In genomic region chr16:20806168-20807050, GRCh38 we compare ENCODE assay signal across 8 cellular contexts. TPM values are rescaled to one million over a fixed set of nuclear protein-coding genes. Genes with fewer than 3 reads are reported as not detected.
A peak's percentile ranks its signal among the peaks of the same experiment; 100 is the strongest.
DNase-seq lines count a peak whose midpoint lies in the region; ATAC-seq, FAIRE-seq and TF ChIP-seq lines count a peak whose summit lies in the region.

Gene ERI2, minus strand, starts transcription at chr16:20806472. Its CDS starts 42 bp downstream, at chr16:20806430.
Gene REXO5, plus strand, starts transcription at chr16:20806527. Its CDS starts 427 bp downstream, at chr16:20806954.

- TSS peak; percentile 90 for BruUV-seq in HepG2 (replicated peaks; lab: Mats Ljungman, UMichigan)

- no peaks in the 10 kb centered on the region for H3K9me3 ChIP-seq in HepG2 (ENCODE audit: low read length)

- H3K4me2 ChIP-seq in HepG2 (ENCODE audit: low read depth, low read length): peak within 1 kb of the TSS; percentile 83

- H2AFZ ChIP-seq in HepG2 (ENCODE audit: low read length): peak within 1 kb of the TSS; percentile 56

- peak; percentile 46 for FAIRE-seq in HepG2 (lab: Jason Lieb, UNC)

- POLR2A ChIA-PET in HepG2 (lab: Yijun Ruan, JAX): interaction anchor here (0.5 to 1.7 kb wide), 16 partner anchors 10 to 1884 kb away, joined by 3 to 17 read pairs (median 3); partner anchors contain the start of genes ACSM3, DCUN1D3, LYRM1 and THUMPD1

- DNase-seq in C1 segment of cervical spinal cord (lab: John Stamatoyannopoulos, UW) (peak; percentile 34 to 88 (median 84)), NCI-H69 (lab: John Stamatoyannopoulos, UW) (peak; percentile 98), dermis blood vessel endothelial cell (peak; percentile 96), HepG2 (ENCODE audit: low spot score) (peak; percentile 98)
- DNase-seq in activated CD4-positive, alpha-beta T cell treated with anti-CD3 and anti-CD28 coated beads, Interleukin-2, amount 50 U/mL, for 24 hours (ENCODE audit: low read depth in 1 of 2, low spot score in 1 of 2): peak; percentile 52 to 73
- DNase-seq in stimulated activated CD4-positive, alpha-beta T cell treated with anti-CD3 and anti-CD28 coated beads, Interleukin-2, amount 100 ng/mL, for 48 hours: peak; percentile 62 to 71

- H3K27me3 ChIP-seq in HepG2 (ENCODE audit: control insufficient read depth in 1 of 2, insufficient read depth in 2 of 2, low read length in 2 of 2): no peaks in the 10 kb centered on the region; a peak in 1 of 5 replicates

- CTCF ChIA-PET in HepG2 (lab: Yijun Ruan, JAX; ENCODE audit: low intra/inter-chr PET ratio, low total read pairs): interaction anchor here (0.9 kb wide), 1 partner anchor 277 kb away, joined by 4 read pairs; no protein-coding TSS in a partner anchor

- peak; percentile 59 for TF ChIP-seq RAD21 in HepG2 (CRISPR knock-in tag; IDR thresholded peaks at IDR 0.05)

- under 1% methylated on average over 48 of the region's 74 CpGs for WGBS in HepG2 (ENCODE audit: low lambda C conversion rate)

- H3K9ac ChIP-seq in HepG2 (ENCODE audit: insufficient read depth, low read depth, low read length): peak within 1 kb of the TSS; percentile 89

- peaks cover 40% of the 10 kb centered on the region for H3K4me1 ChIP-seq in HepG2 (ENCODE audit: insufficient read depth, low read length)

- peak within 1 kb of the TSS; percentile 72 to 98 (median 87) for H3K4me3 ChIP-seq in HepG2 (replicated peaks in 1 of 3; ENCODE audit: insufficient read depth in 1 of 3, low read depth in 2 of 3, low read length in 3 of 3)

- peaks cover 6% of the 10 kb centered on the region for H3K79me2 ChIP-seq in HepG2 (ENCODE audit: insufficient read depth, low read length)

- H4K20me1 ChIP-seq in HepG2 (ENCODE audit: insufficient read depth, low read length): no peaks in the 10 kb centered on the region

- H3K27ac ChIP-seq in HepG2 (ENCODE audit: extremely low read length, insufficient read depth, low read length): peak within 1 kb of the TSS; percentile 87

- TF ChIP-seq EP300 in HepG2 (IDR thresholded peaks at IDR 0.05; ENCODE audit: low read depth in 2 of 2, low read length in 2 of 2): peak; percentile 37 to 52; a peak in 1 of 4 replicates
- TF ChIP-seq EP300 in HepG2 (CRISPR knock-in tag; IDR thresholded peaks at IDR 0.05; ENCODE audit: borderline replicate concordance): no peak; the same call in 1 of the 2 replicates

- no peaks in the 10 kb centered on the region for H3K36me3 ChIP-seq in HepG2 (replicated peaks in 1 of 2; ENCODE audit: control insufficient read depth in 1 of 2, insufficient read depth in 2 of 2, low read length in 2 of 2)

- peak; percentile 81 for TF ChIP-seq CTCF in HepG2 (CRISPR knock-in tag; IDR thresholded peaks at IDR 0.05)

- in situ Hi-C loops in HepG2 (cut with HindIII; ENCODE audit: extremely low pct_ligation_motif_present, low pct_unique_long_range_greater_than_20kb): no loop called here

- intact Hi-C loops in HepG2 (cut with micrococcal nuclease; ENCODE audit: unreplicated experiment): no loop called here

- ATAC-seq in GM19328 (IDR thresholded peaks at IDR 0.05; ENCODE audit: unreplicated experiment) (peak; percentile 66), HG03521 (IDR thresholded peaks at IDR 0.05; ENCODE audit: unreplicated experiment) (peak; percentile 62), HepG2 (peak; percentile 89)

- TF ChIP-seq POLR2A in HepG2 (IDR thresholded peaks at IDR 0.05; ENCODE audit: insufficient read depth in 1 of 2, low read depth in 2 of 2, low read length in 2 of 2): peak; percentile 91 to 93

TF ChIP-seq in HepG2, 621 proteins besides CTCF, POLR2A, EP300 and RAD21 (continues in another document):
- TF ChIP-seq ZNF101 (CRISPR knock-in tag; IDR thresholded peaks at IDR 0.05; ENCODE audit: borderline replicate concordance, low read depth): peak; percentile 87
- TF ChIP-seq ZNF253 (CRISPR knock-in tag; IDR thresholded peaks at IDR 0.05; ENCODE audit: borderline replicate concordance): no peak; the same call in 1 of the 2 replicates
- peak; percentile 79 for TF ChIP-seq U2AF1 (optimal IDR thresholded peaks at IDR 0.05; ENCODE audit: low read depth, low read length)
- peak; percentile 98 for TF ChIP-seq ZNF709 (CRISPR knock-in tag; IDR thresholded peaks at IDR 0.05)
- TF ChIP-seq MEIS1 (CRISPR knock-in tag; IDR thresholded peaks at IDR 0.05; ENCODE audit: borderline replicate concordance): peak; percentile 97
- no peak; the same call in none of the 2 replicates for TF ChIP-seq LCORL (IDR thresholded peaks at IDR 0.05)
- peak; percentile 87 for TF ChIP-seq LCORL (CRISPR knock-in tag; IDR thresholded peaks at IDR 0.05)
- TF ChIP-seq ZNF616 (CRISPR knock-in tag; IDR thresholded peaks at IDR 0.05; ENCODE audit: low read depth): no peak
- peak; percentile 98 for TF ChIP-seq ZSCAN29 (CRISPR knock-in tag; conservative IDR thresholded peaks at IDR 0.05)
- TF ChIP-seq HDAC2 (CRISPR knock-in tag; IDR thresholded peaks at IDR 0.05): peak; percentile 84
- TF ChIP-seq CCDC6 (CRISPR knock-in tag; IDR thresholded peaks at IDR 0.05): peak; percentile 98; the same call in 1 of the 2 replicates
- no peak for TF ChIP-seq ZKSCAN1 (IDR thresholded peaks at IDR 0.05; ENCODE audit: low read length)
- TF ChIP-seq TCF7L2 (IDR thresholded peaks at IDR 0.05; ENCODE audit: low read depth, low read length): no peak
- TF ChIP-seq AGO2 (optimal IDR thresholded peaks at IDR 0.05; ENCODE audit: low read depth, low read length): peak; percentile 97
- peak; percentile 86; the same call in 1 of the 2 replicates for TF ChIP-seq CAMTA2 (CRISPR knock-in tag; IDR thresholded peaks at IDR 0.05; ENCODE audit: borderline replicate concordance)
- peak; percentile 92 for TF ChIP-seq ZNF691 (CRISPR knock-in tag; IDR thresholded peaks at IDR 0.05; ENCODE audit: borderline replicate concordance, low read depth)
- peak; percentile 97 for TF ChIP-seq SNAPC5 (CRISPR knock-in tag; IDR thresholded peaks at IDR 0.05; ENCODE audit: borderline replicate concordance)

RNA-seq across cellular contexts. Expression of gene ERI2, which starts in this region (rescaled TPM):
- 14.3 and 18.4 TPM in 2 replicates for total RNA-seq in dermis blood vessel endothelial cell
- 41.3 and 53.1 TPM in 2 replicates for total RNA-seq in HepG2 (2016; rRNA removed; fragmentation: Illumina TruSeq; extraction: Trizol)
- 19.3 and 19.4 TPM in 2 replicates for total RNA-seq in HepG2 (2016; cell fraction: cytosol; rRNA removed; fragmentation: Illumina TruSeq; extraction: Trizol; ENCODE audit: low read depth)
- 40.2 and 47.3 TPM in 2 replicates for total RNA-seq in HepG2 (2016; cell fraction: insoluble cytoplasmic fraction; rRNA removed; fragmentation: Illumina TruSeq; extraction: Trizol)
- 41.1 and 44.1 TPM in 2 replicates for total RNA-seq in HepG2 (2016; cell fraction: membrane; rRNA removed; fragmentation: Illumina TruSeq; extraction: Trizol)
- 48.1 and 48.5 TPM in 2 replicates for total RNA-seq in HepG2 (2016; cell fraction: nucleus; rRNA removed; fragmentation: Illumina TruSeq; extraction: Trizol)
- 16.3 and 17.4 TPM in 2 replicates for polyA plus RNA-seq in HepG2 (2011; rRNA removed)
- 7.2 and 9.4 TPM in 2 replicates for polyA plus RNA-seq in HepG2 (2011; cell fraction: cytosol; rRNA removed)
- 24.8 and 33.6 TPM in 2 replicates for polyA plus RNA-seq in HepG2 (2011; cell fraction: nucleus; rRNA removed)
- polyA plus RNA-seq in HepG2 (2012): 11.3 and 21.2 TPM in 2 replicates
- 3.9 and 6.1 TPM in 2 replicates for polyA plus RNA-seq in HepG2 (2016; cell fraction: cytosol; fragmentation: Illumina TruSeq; extraction: Trizol; ENCODE audit: low read depth)
- polyA plus RNA-seq in HepG2 (2016; cell fraction: insoluble cytoplasmic fraction; fragmentation: Illumina TruSeq; extraction: Trizol; ENCODE audit: low read depth): 40.1 and 44.5 TPM in 2 replicates
- 16.7 and 17.7 TPM in 2 replicates for polyA plus RNA-seq in HepG2 (2016; cell fraction: membrane; fragmentation: Illumina TruSeq; extraction: Trizol; ENCODE audit: low read depth)
- polyA plus RNA-seq in HepG2 (2016; cell fraction: nucleus; fragmentation: Illumina TruSeq; extraction: Trizol; ENCODE audit: insufficient read depth, low read depth): 46.2 and 48.0 TPM in 2 replicates
- polyA minus RNA-seq in HepG2 (2011; rRNA and poly(A)+ RNA removed; ENCODE audit: low replicate concordance): 10.5 and 15.9 TPM in 2 replicates
- 8.3 and 13.4 TPM in 2 replicates for polyA minus RNA-seq in HepG2 (2011; cell fraction: cytosol; rRNA and poly(A)+ RNA removed)
- polyA minus RNA-seq in HepG2 (2011; cell fraction: nucleus; rRNA and poly(A)+ RNA removed): 45.3 and 46.2 TPM in 2 replicates

RNA-seq across cellular contexts. Expression of gene REXO5, which starts in this region (rescaled TPM):
- total RNA-seq in dermis blood vessel endothelial cell: 5.0 and 6.5 TPM in 2 replicates
- total RNA-seq in HepG2 (2016; rRNA removed; fragmentation: Illumina TruSeq; extraction: Trizol): 13.1 and 14.4 TPM in 2 replicates
- total RNA-seq in HepG2 (2016; cell fraction: cytosol; rRNA removed; fragmentation: Illumina TruSeq; extraction: Trizol; ENCODE audit: low read depth): 13.8 and 15.9 TPM in 2 replicates
- 12.0 and 13.3 TPM in 2 replicates for total RNA-seq in HepG2 (2016; cell fraction: insoluble cytoplasmic fraction; rRNA removed; fragmentation: Illumina TruSeq; extraction: Trizol)
- 10.3 and 11.4 TPM in 2 replicates for total RNA-seq in HepG2 (2016; cell fraction: membrane; rRNA removed; fragmentation: Illumina TruSeq; extraction: Trizol)
- total RNA-seq in HepG2 (2016; cell fraction: nucleus; rRNA removed; fragmentation: Illumina TruSeq; extraction: Trizol): 18.6 and 20.9 TPM in 2 replicates
- polyA plus RNA-seq in HepG2 (2011; rRNA removed): 5.5 and 5.9 TPM in 2 replicates
- 2.1 and 2.7 TPM in 2 replicates for polyA plus RNA-seq in HepG2 (2011; cell fraction: cytosol; rRNA removed)
- 9.1 and 9.5 TPM in 2 replicates for polyA plus RNA-seq in HepG2 (2011; cell fraction: nucleus; rRNA removed)
- 3.5 and 6.7 TPM in 2 replicates for polyA plus RNA-seq in HepG2 (2012)
- 2.0 and 2.6 TPM in 2 replicates for polyA plus RNA-seq in HepG2 (2016; cell fraction: cytosol; fragmentation: Illumina TruSeq; extraction: Trizol; ENCODE audit: low read depth)
- polyA plus RNA-seq in HepG2 (2016; cell fraction: insoluble cytoplasmic fraction; fragmentation: Illumina TruSeq; extraction: Trizol; ENCODE audit: low read depth): 10.4 and 10.8 TPM in 2 replicates
- polyA plus RNA-seq in HepG2 (2016; cell fraction: membrane; fragmentation: Illumina TruSeq; extraction: Trizol; ENCODE audit: low read depth): 3.7 and 4.7 TPM in 2 replicates
- polyA plus RNA-seq in HepG2 (2016; cell fraction: nucleus; fragmentation: Illumina TruSeq; extraction: Trizol; ENCODE audit: insufficient read depth, low read depth): 17.5 and 20.3 TPM in 2 replicates
- 6.7 and 10.1 TPM in 2 replicates for polyA minus RNA-seq in HepG2 (2011; rRNA and poly(A)+ RNA removed; ENCODE audit: low replicate concordance)
- polyA minus RNA-seq in HepG2 (2011; cell fraction: cytosol; rRNA and poly(A)+ RNA removed): 3.8 and 5.8 TPM in 2 replicates
- polyA minus RNA-seq in HepG2 (2011; cell fraction: nucleus; rRNA and poly(A)+ RNA removed): 26.3 and 29.6 TPM in 2 replicates

Comparison
In these comparisons a context has a peak if more than half of its experiments do, and no peak if none do; other contexts are left out.
1. Peak in every context shown above with its lines: DNase-seq, ATAC-seq, H3K4me3 ChIP-seq and H3K27ac ChIP-seq.